8 cellular contexts compared by ENCODE assay signal in the genomic region with DNA sequence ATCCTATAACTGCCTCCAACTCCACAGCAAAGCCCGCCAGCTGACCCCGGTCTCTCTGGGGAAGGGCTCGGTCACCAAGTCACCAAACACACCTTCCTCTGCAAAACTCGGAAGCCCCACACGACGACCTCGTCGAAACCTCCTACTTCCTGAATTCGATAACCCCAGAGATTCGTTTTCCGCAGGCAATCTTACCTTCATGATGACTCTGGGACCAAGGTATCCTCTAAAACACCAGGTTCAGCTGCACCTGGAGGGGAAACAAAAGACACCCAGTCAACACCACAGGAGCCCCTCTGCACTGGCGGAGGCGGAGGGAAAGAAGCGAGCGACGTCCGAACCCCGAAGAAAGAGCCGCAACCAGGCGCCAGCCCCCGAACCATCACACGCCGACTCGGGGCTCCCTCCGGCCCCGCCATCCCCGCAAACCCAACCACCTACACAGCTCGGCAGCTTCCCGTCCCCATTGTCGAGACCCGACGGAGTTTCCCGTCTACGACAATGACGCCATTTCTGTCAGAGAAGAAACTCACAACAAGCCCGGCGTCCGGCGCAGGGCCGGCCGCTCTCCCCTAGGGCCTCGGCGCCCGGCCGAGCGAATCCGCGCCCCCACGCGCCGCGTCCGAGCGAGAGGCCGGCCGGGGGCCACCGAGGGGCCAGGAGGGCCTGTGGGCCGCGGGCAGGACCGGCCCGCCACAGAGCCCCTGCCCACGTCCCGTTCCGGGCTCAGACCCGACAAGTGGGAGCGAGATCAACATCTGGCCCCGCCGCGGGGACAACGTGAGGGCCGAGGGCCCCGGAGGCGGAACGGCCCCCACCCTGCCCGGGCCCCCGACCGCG. TPM values are rescaled to one million over a fixed set of nuclear protein-coding genes. Genes with fewer than 3 reads are reported as not detected.
DNase-seq lines count a peak whose midpoint lies in the region; ATAC-seq and TF ChIP-seq lines count a peak whose summit lies in the region.

No MANE protein-coding gene starts in this region.

- no peak for TF ChIP-seq EP300 in SK-N-SH (IDR thresholded peaks at IDR 0.05; ENCODE audit: borderline replicate concordance in 1 of 2, low read depth in 1 of 2, low read length in 1 of 2)

- no peaks in the 10 kb centered on the region for H3K9me3 Mint-ChIP-seq in activated naive CD8-positive, alpha-beta T cell treated with anti-CD3 and anti-CD28 coated beads, Interleukin-2, amount 10 ng/mL, durations not matched to agents 7 days and 5 days

- H3K27ac ChIP-seq in SK-N-SH (ENCODE audit: low read depth in 2 of 2, low read length in 1 of 2) (peak overlapping the region; percentile 90 to 98), prostate gland (peak overlapping the region; percentile 97 to 99), urinary bladder (ENCODE audit: low read depth) (peak overlapping the region; percentile 99)

- TF ChIP-seq POLR2A in prostate gland (IDR thresholded peaks at IDR 0.05), result no peak

- DNase-seq in GM10248 (ENCODE audit: extremely low spot score), result peak; percentile 42
- peak; percentile 56 for DNase-seq in HK-2 (ENCODE audit: unreplicated experiment)
- peak; percentile 70 for DNase-seq in SK-N-SH
- peak; percentile 70 for DNase-seq in activated naive CD8-positive, alpha-beta T cell treated with anti-CD3 and anti-CD28 coated beads, Interleukin-2, amount 10 ng/mL, durations not matched to agents 7 days and 5 days
- peak; percentile 42 for DNase-seq in left cardiac atrium
- DNase-seq in prostate gland (ENCODE audit: low spot score), result peak; percentile 8

- no peak for TF ChIP-seq CTCF in GM10248 (IDR thresholded peaks at IDR 0.05; ENCODE audit: control extremely low read depth, extremely low read depth, low read depth, missing control alignments)
- no peak for TF ChIP-seq CTCF in SK-N-SH (IDR thresholded peaks at IDR 0.05)
- no peak for TF ChIP-seq CTCF in prostate gland (IDR thresholded peaks at IDR 0.05)

- H3K36me3 ChIP-seq in SK-N-SH (replicated peaks in 1 of 2; ENCODE audit: control insufficient read depth in 1 of 2, insufficient read depth in 2 of 2, low read length in 1 of 2) (peaks cover 16 to 32% of the 10 kb centered on the region in 2 experiments), prostate gland (no peaks in the 10 kb centered on the region), urinary bladder (ENCODE audit: insufficient read depth) (peaks cover 2% of the 10 kb centered on the region)

- CTCF ChIA-PET in GM10248 (lab: Yijun Ruan, JAX), result interaction anchor here (1.0 kb wide), 1 partner anchor 88 kb away, joined by 3 read pairs; no protein-coding TSS in a partner anchor
- CTCF ChIA-PET in SK-N-SH (lab: Yijun Ruan, JAX), result interaction anchor here (1.4 to 5.9 kb wide), 2 partner anchors 75 to 90 kb away, joined by 5 to 34 read pairs; no protein-coding TSS in a partner anchor

- H3K79me2 ChIP-seq in SK-N-SH (ENCODE audit: insufficient read depth), result peaks cover 87% of the 10 kb centered on the region

- H3K4me1 Mint-ChIP-seq in activated naive CD8-positive, alpha-beta T cell treated with anti-CD3 and anti-CD28 coated beads, Interleukin-2, amount 10 ng/mL, durations not matched to agents 7 days and 5 days, result peaks cover 26% of the 10 kb centered on the region

- no peak for TF ChIP-seq RAD21 in SK-N-SH (IDR thresholded peaks at IDR 0.05; ENCODE audit: low read length)

- peaks cover 13 to 28% of the 10 kb centered on the region in 2 experiments; a peak in 3 of 4 replicates for H3K4me1 ChIP-seq in SK-N-SH (ENCODE audit: control insufficient read depth in 1 of 2, insufficient read depth in 2 of 2, low read depth in 1 of 2, low read length in 1 of 2)
- peaks cover 4% of the 10 kb centered on the region for H3K4me1 ChIP-seq in prostate gland (replicated peaks)
- no peaks in the 10 kb centered on the region for H3K4me1 ChIP-seq in urinary bladder (ENCODE audit: insufficient read depth)

- peaks cover 65% of the 10 kb centered on the region for H4K20me1 ChIP-seq in SK-N-SH (ENCODE audit: insufficient read depth)

- H3K4me3 Mint-ChIP-seq in activated naive CD8-positive, alpha-beta T cell treated with anti-CD3 and anti-CD28 coated beads, Interleukin-2, amount 10 ng/mL, durations not matched to agents 7 days and 5 days, result peak overlapping the region; percentile 96

- under 1% methylated on average over 47 of the region's 78 CpGs for WGBS in SK-N-SH (ENCODE audit: low lambda C conversion rate)
- WGBS in prostate gland, result under 1% methylated on average over 40 of the region's 78 CpGs
- under 1% methylated on average over 78 of the region's 78 CpGs for WGBS in urinary bladder

- no peak overlapping the region for H2AFZ ChIP-seq in SK-N-SH (ENCODE audit: low read depth)

- intact Hi-C loops in left cardiac atrium (cut with DNase I) (loop anchor here in 1 of 2 donors (5.0 kb wide), 2 partner anchors 75 to 90 kb away; no protein-coding TSS in a partner anchor), prostate gland (cut with DNase I) (loop anchor here (2.0 to 5.0 kb wide), 3 partner anchors 75 to 198 kb away; a partner anchor contains a TSS)

- no peaks in the 10 kb centered on the region for H3K9me3 ChIP-seq in SK-N-SH
- no peaks in the 10 kb centered on the region for H3K9me3 ChIP-seq in prostate gland

- peak; percentile 5 for ATAC-seq in activated naive CD8-positive, alpha-beta T cell treated with anti-CD3 and anti-CD28 coated beads, Interleukin-2, amount 10 ng/mL, durations not matched to agents 7 days and 5 days (ENCODE audit: low read depth)
- ATAC-seq in left cardiac atrium, result peak; percentile 2 to 16
- no peak for ATAC-seq in HG02885 (IDR thresholded peaks at IDR 0.05; ENCODE audit: poor library complexity, unreplicated experiment)

- H3K9me2 ChIP-seq in SK-N-SH, result no peaks in the 10 kb centered on the region

- POLR2A ChIA-PET in GM10248 (lab: Yijun Ruan, JAX) (interaction anchor here (0.7 to 1.2 kb wide), 2 partner anchors 11 to 674 kb away, joined by 3 to 8 read pairs; no protein-coding TSS in a partner anchor), SK-N-SH (lab: Yijun Ruan, JAX) (interaction anchor here (1.8 kb wide), 1 partner anchor 40 kb away, joined by 6 read pairs; a partner anchor contains a TSS)
- POLR2A ChIA-PET in activated naive CD8-positive, alpha-beta T cell treated with anti-CD3 and anti-CD28 coated beads, Interleukin-2, amount 10 ng/mL, durations not matched to agents 7 days and 5 days (lab: Charles Lee), result interaction anchor here (0.8 to 4.9 kb wide), 5 partner anchors 10 to 166 kb away, joined by 3 to 28 read pairs (median 5); a partner anchor contains a TSS

- H3K27me3 Mint-ChIP-seq in activated naive CD8-positive, alpha-beta T cell treated with anti-CD3 and anti-CD28 coated beads, Interleukin-2, amount 10 ng/mL, durations not matched to agents 7 days and 5 days, result no peaks in the 10 kb centered on the region

- H3K4me2 ChIP-seq in SK-N-SH, result peak overlapping the region; percentile 94

- peaks cover 20% of the 10 kb centered on the region for H3K36me3 Mint-ChIP-seq in activated naive CD8-positive, alpha-beta T cell treated with anti-CD3 and anti-CD28 coated beads, Interleukin-2, amount 10 ng/mL, durations not matched to agents 7 days and 5 days

- peak overlapping the region; percentile 91 for H3K9ac ChIP-seq in SK-N-SH

- H3K4me3 ChIP-seq in SK-N-SH (ENCODE audit: low read depth in 2 of 2, low read length in 1 of 2), result peak overlapping the region; percentile 81 to 86
- peak overlapping the region; percentile 94 to 95 for H3K4me3 ChIP-seq in prostate gland
- H3K4me3 ChIP-seq in urinary bladder (ENCODE audit: low read depth, low read length), result peak overlapping the region; percentile 99

- H3K27me3 ChIP-seq in SK-N-SH (ENCODE audit: insufficient read depth) (no peaks in the 10 kb centered on the region), prostate gland (replicated peaks; ENCODE audit: insufficient read depth) (no peaks in the 10 kb centered on the region)

- peak overlapping the region; percentile 99 for H3K27ac Mint-ChIP-seq in activated naive CD8-positive, alpha-beta T cell treated with anti-CD3 and anti-CD28 coated beads, Interleukin-2, amount 10 ng/mL, durations not matched to agents 7 days and 5 days

- peaks cover 19% of the 10 kb centered on the region for H3F3A ChIP-seq in SK-N-SH (replicated peaks; ENCODE audit: insufficient read depth)

TF ChIP-seq in SK-N-SH, 30 proteins besides CTCF, POLR2A, EP300 and RAD21 (continues in another document):
- TF ChIP-seq, protein P1, sequence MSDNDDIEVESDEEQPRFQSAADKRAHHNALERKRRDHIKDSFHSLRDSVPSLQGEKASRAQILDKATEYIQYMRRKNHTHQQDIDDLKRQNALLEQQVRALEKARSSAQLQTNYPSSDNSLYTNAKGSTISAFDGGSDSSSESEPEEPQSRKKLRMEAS (IDR thresholded peaks at IDR 0.05; ENCODE audit: low read depth), result no peak
- TF ChIP-seq FOXJ3 (CRISPR knock-in tag; IDR thresholded peaks at IDR 0.05), result no peak
- TF ChIP-seq FOSL2 (IDR thresholded peaks at IDR 0.05; ENCODE audit: borderline replicate concordance, low read depth), result no peak

RNA-seq across cellular contexts. Expression of a gene that starts 1.0 kb away (rescaled TPM):
- polyA plus RNA-seq in SK-N-SH (2012; rRNA removed) (4.4 and 5.6 TPM in 2 replicates), urinary bladder (19.1 TPM)
- 6.0 and 6.9 TPM in 2 replicates for polyA plus RNA-seq in SK-N-SH (2012; cell fraction: cytosol; rRNA removed)
- polyA plus RNA-seq in SK-N-SH (2012; cell fraction: nucleus; rRNA removed), result 9.3 and 14.3 TPM in 2 replicates
- 10 to 100 TPM; 62.3 to 66.6 TPM for total RNA-seq in activated naive CD8-positive, alpha-beta T cell treated with anti-CD3 and anti-CD28 coated beads, Interleukin-2, amount 10 ng/mL, durations not matched to agents 7 days and 5 days
- total RNA-seq in left cardiac atrium (10 to 100 TPM; 17.6 to 19.3 TPM), prostate gland (10 to 100 TPM; 28.6 to 46.4 TPM), urinary bladder (72.0 TPM)

RNA-seq across cellular contexts. Expression of a gene that starts 1.4 kb away (rescaled TPM):
- polyA plus RNA-seq in SK-N-SH (2012; rRNA removed), result 15.7 and 18.5 TPM in 2 replicates
- 25.2 and 28.2 TPM in 2 replicates for polyA plus RNA-seq in SK-N-SH (2012; cell fraction: cytosol; rRNA removed)
- 7.8 and 10.6 TPM in 2 replicates for polyA plus RNA-seq in SK-N-SH (2012; cell fraction: nucleus; rRNA removed)
- 10 to 100 TPM; 31.9 to 34.9 TPM for total RNA-seq in activated naive CD8-positive, alpha-beta T cell treated with anti-CD3 and anti-CD28 coated beads, Interleukin-2, amount 10 ng/mL, durations not matched to agents 7 days and 5 days
- 10 to 100 TPM; 25.1 to 28.4 TPM for total RNA-seq in left cardiac atrium
- 10 to 100 TPM; 42.1 to 42.9 TPM for total RNA-seq in prostate gland
- 40.8 TPM for total RNA-seq in urinary bladder
- 25.2 TPM for polyA plus RNA-seq in urinary bladder

RNA-seq across cellular contexts. Expression of a gene that starts 40.3 kb away (rescaled TPM):
- polyA plus RNA-seq in SK-N-SH (2012; rRNA removed) (18.3 and 26.2 TPM in 2 replicates), urinary bladder (15.4 TPM)
- polyA plus RNA-seq in SK-N-SH (2012; cell fraction: cytosol; rRNA removed), result 24.7 and 29.8 TPM in 2 replicates
- 24.9 and 42.8 TPM in 2 replicates for polyA plus RNA-seq in SK-N-SH (2012; cell fraction: nucleus; rRNA removed)
- 10 to 100 TPM; 29.8 to 30.3 TPM for total RNA-seq in activated naive CD8-positive, alpha-beta T cell treated with anti-CD3 and anti-CD28 coated beads, Interleukin-2, amount 10 ng/mL, durations not matched to agents 7 days and 5 days
- total RNA-seq in left cardiac atrium (10 to 100 TPM; 10.8 to 13.6 TPM), prostate gland (10 to 100 TPM; 24.2 to 25.0 TPM), urinary bladder (28.7 TPM)

Comparison
In these comparisons a context has a peak if more than half of its experiments do, and no peak if none do; other contexts are left out.
1. DNase-seq: peak in every context shown above with its lines; median percentile 70 in SK-N-SH; 70 in activated naive CD8-positive, alpha-beta T cell treated with anti-CD3 and anti-CD28 coated beads, Interleukin-2, amount 10 ng/mL, durations not matched to agents 7 days and 5 days; 56 in HK-2; 42 in GM10248; 42 in left cardiac atrium; 8 in prostate gland.